9 cellular contexts compared by ENCODE assay signal in genomic region chr2:224937887-224938286, GRCh38.
DNase-seq lines count a peak whose midpoint lies in the region; ATAC-seq and TF ChIP-seq lines count a peak whose summit lies in the region.
"Had no signal": no experiment of that assay in that cellular context is flagged by ENCODE, and none has a peak within 500 bp of the region (broad histone marks: within the 10 kb centered on the region; RNA-seq: fewer than 3 reads in every experiment).

No MANE protein-coding gene starts in this region.

- peak overlapping the region in 32 of 59 donors; percentile 0 to 72 (median 32) for H3K27ac ChIP-seq in dorsolateral prefrontal cortex
- H3K27ac ChIP-seq: epithelial cell of prostate had no signal

- DNase-seq in dorsolateral prefrontal cortex (no peak), middle frontal gyrus (ENCODE audit: extremely low spot score, low spot score) (no peak), epidermal melanocyte (ENCODE audit: insufficient read length, low spot score) (no peak), NCI-H2227 (lab: John Stamatoyannopoulos, UW; ENCODE audit: unreplicated experiment) (no peak), DMS53 (lab: John Stamatoyannopoulos, UW) (no peak)

- no peak overlapping the region for H3K4me3 ChIP-seq in dorsolateral prefrontal cortex

- TF ChIP-seq CTCF in dorsolateral prefrontal cortex (IDR thresholded peaks at IDR 0.05 in 54 of 56, conservative IDR thresholded peaks at IDR 0.05 in 2 of 56; ENCODE audit: low read depth in 1 of 56, partially characterized antibody in 56 of 56) = no peak

- intact Hi-C loops in dorsolateral prefrontal cortex (cut with DNase I) = no loop called here

- H3K27me3 ChIP-seq in dorsolateral prefrontal cortex = no peaks in the 10 kb centered on the region

- ATAC-seq in GM18498 (IDR thresholded peaks at IDR 0.05; ENCODE audit: unreplicated experiment) (peak; percentile 81), GM21381 (IDR thresholded peaks at IDR 0.05; ENCODE audit: unreplicated experiment) (peak; percentile 83), HG03439 (IDR thresholded peaks at IDR 0.05; ENCODE audit: unreplicated experiment) (peak; percentile 67)
